In genomic region chr9:129857207-129857606, GRCh38 we compare ENCODE assay signal across 21 cellular contexts. TPM values are rescaled to one million over a fixed set of nuclear protein-coding genes. Genes with fewer than 3 reads are reported as not detected.
DNase-seq lines count a peak whose midpoint lies in the region; ATAC-seq and TF ChIP-seq lines count a peak whose summit lies in the region.
"Had no signal": no experiment of that assay in that cellular context is flagged by ENCODE, and none has a peak within 500 bp of the region (broad histone marks: within the 10 kb centered on the region; RNA-seq: fewer than 3 reads in every experiment).

No MANE protein-coding gene starts in this region.

- WGBS in trophoblast cell (ENCODE audit: extremely low coverage, insufficient coverage, insufficient read length) = no CpG with 5 or more reads among the region's 7 CpGs

- H3K79me1 ChIP-seq in trophoblast cell (ENCODE audit: low read length) = no peaks in the 10 kb centered on the region

- H3K4me1 ChIP-seq in thoracic aorta (ENCODE audit: control insufficient read depth in 1 of 2, low read depth in 2 of 2) = peaks cover 13 to 36% of the 10 kb centered on the region in 2 donors
- H3K4me1 ChIP-seq in trophoblast cell (ENCODE audit: control insufficient read depth in 1 of 2, insufficient read depth in 2 of 2, low read length in 2 of 2) = peaks cover 9% of the 10 kb centered on the region in 2 experiments
- H3K4me1 ChIP-seq: parathyroid adenoma, uterus had no signal

- H3K4me3 Mint-ChIP-seq in activated naive CD8-positive, alpha-beta T cell = no peak overlapping the region
- H3K4me3 Mint-ChIP-seq in activated naive CD8-positive, alpha-beta T cell treated with anti-CD3 and anti-CD28 coated beads for 36 hours = no peak overlapping the region
- H3K4me3 Mint-ChIP-seq in brain = no peak overlapping the region
- H3K4me3 Mint-ChIP-seq: GM23338 had no signal

- TF ChIP-seq CTCF in brain (conservative IDR thresholded peaks at IDR 0.05) (no peak), thoracic aorta (IDR thresholded peaks at IDR 0.05) (no peak)

- peaks cover 62% of the 10 kb centered on the region for H3K4me1 Mint-ChIP-seq in activated naive CD8-positive, alpha-beta T cell (ENCODE audit: low read depth)
- peaks cover 52% of the 10 kb centered on the region for H3K4me1 Mint-ChIP-seq in activated naive CD8-positive, alpha-beta T cell treated with anti-CD3 and anti-CD28 coated beads for 36 hours
- H3K4me1 Mint-ChIP-seq in brain = no peaks in the 10 kb centered on the region
- H3K4me1 Mint-ChIP-seq: GM23338 had no signal

- H3K9me3 Mint-ChIP-seq in activated naive CD8-positive, alpha-beta T cell (ENCODE audit: low read depth) = no peaks in the 10 kb centered on the region
- no peaks in the 10 kb centered on the region for H3K9me3 Mint-ChIP-seq in activated naive CD8-positive, alpha-beta T cell treated with anti-CD3 and anti-CD28 coated beads for 36 hours
- no peaks in the 10 kb centered on the region for H3K9me3 Mint-ChIP-seq in brain
- H3K9me3 Mint-ChIP-seq: GM23338 had no signal

- no peak overlapping the region for H2BK12ac ChIP-seq in trophoblast cell (ENCODE audit: low read length)

- H2BK120ac ChIP-seq in trophoblast cell (ENCODE audit: insufficient read depth, low read length, poor library complexity) = no peak overlapping the region

- no peak overlapping the region for H3K9ac ChIP-seq in trophoblast cell (ENCODE audit: low read length)
- H3K9ac ChIP-seq: parathyroid adenoma had no signal

- no peak overlapping the region for H3K4me3 ChIP-seq in thoracic aorta
- H3K4me3 ChIP-seq in trophoblast cell (ENCODE audit: low read depth, low read length) = no peak overlapping the region
- H3K4me3 ChIP-seq: coronary artery, GM23338, uterus had no signal

- H3K36me3 ChIP-seq in thoracic aorta (peaks cover 40% of the 10 kb centered on the region), trophoblast cell (ENCODE audit: control insufficient read depth in 1 of 2, insufficient read depth in 2 of 2, low read length in 2 of 2) (peaks cover 21% of the 10 kb centered on the region in 2 experiments)
- H3K36me3 ChIP-seq: uterus had no signal

- no peak overlapping the region for H4K91ac ChIP-seq in trophoblast cell (ENCODE audit: low read depth, low read length)

- H3K9me3 ChIP-seq in thoracic aorta (no peaks in the 10 kb centered on the region), trophoblast cell (ENCODE audit: insufficient read depth, low read depth, low read length) (peaks cover 2% of the 10 kb centered on the region)
- H3K9me3 ChIP-seq: uterus had no signal

- H3K4me2 ChIP-seq in trophoblast cell (ENCODE audit: low read length) = no peak overlapping the region
- H3K4me2 ChIP-seq: GM23338 had no signal

- no peak overlapping the region for H4K8ac ChIP-seq in trophoblast cell (ENCODE audit: low read depth, low read length)

- no peak overlapping the region for H2AK5ac ChIP-seq in trophoblast cell (ENCODE audit: low read length)

- peak overlapping the region; percentile 54 for H3K27ac Mint-ChIP-seq in activated naive CD8-positive, alpha-beta T cell
- H3K27ac Mint-ChIP-seq in activated naive CD8-positive, alpha-beta T cell treated with anti-CD3 and anti-CD28 coated beads for 36 hours = no peak overlapping the region
- peak overlapping the region in 3 of 5 experiments; percentile 38 to 74 (median 48) for H3K27ac Mint-ChIP-seq in brain
- H3K27ac Mint-ChIP-seq: GM23338 had no signal

- H2BK5ac ChIP-seq in trophoblast cell (ENCODE audit: low read depth, low read length, poor library complexity) = no peak overlapping the region

- H3K23ac ChIP-seq in trophoblast cell (ENCODE audit: low read length) = no peak overlapping the region

- no peaks in the 10 kb centered on the region for H3K79me2 ChIP-seq in trophoblast cell (ENCODE audit: control insufficient read depth, insufficient read depth, low read length, poor library complexity)
- H3K79me2 ChIP-seq: parathyroid adenoma had no signal

- H3K27me3 ChIP-seq in thoracic aorta (replicated peaks; ENCODE audit: insufficient read depth) (no peaks in the 10 kb centered on the region), trophoblast cell (ENCODE audit: insufficient read depth, low read length) (no peaks in the 10 kb centered on the region)
- H3K27me3 ChIP-seq: uterus had no signal

- H3K14ac ChIP-seq in trophoblast cell (ENCODE audit: low read length) = no peak overlapping the region

- peak; percentile 22 for ATAC-seq in thoracic aorta (ENCODE audit: insufficient number of reproducible peaks, low FRiP score, low read depth)
- ATAC-seq: GM23338, right cardiac atrium had no signal

- peaks cover 8% of the 10 kb centered on the region for H3K36me3 Mint-ChIP-seq in activated naive CD8-positive, alpha-beta T cell
- peaks cover 49% of the 10 kb centered on the region for H3K36me3 Mint-ChIP-seq in activated naive CD8-positive, alpha-beta T cell treated with anti-CD3 and anti-CD28 coated beads for 36 hours
- peaks cover 57% of the 10 kb centered on the region for H3K36me3 Mint-ChIP-seq in brain

- no peaks in the 10 kb centered on the region for H3K27me3 Mint-ChIP-seq in activated naive CD8-positive, alpha-beta T cell
- H3K27me3 Mint-ChIP-seq in activated naive CD8-positive, alpha-beta T cell treated with anti-CD3 and anti-CD28 coated beads for 36 hours = no peaks in the 10 kb centered on the region
- H3K27me3 Mint-ChIP-seq in brain = no peaks in the 10 kb centered on the region

- H3K27ac ChIP-seq in thoracic aorta (peak overlapping the region; percentile 53 to 75), trophoblast cell (ENCODE audit: low read depth, low read length) (no peak overlapping the region)
- H3K27ac ChIP-seq: parathyroid adenoma, uterus had no signal

- no peak overlapping the region for H4K12ac ChIP-seq in trophoblast cell (ENCODE audit: low read depth, low read length)

- no peak for DNase-seq in activated naive CD8-positive, alpha-beta T cell treated with anti-CD3 and anti-CD28 coated beads for 36 hours
- DNase-seq in SK-N-DZ (ENCODE audit: low spot score) (peak; percentile 32), thoracic aorta (ENCODE audit: low spot score) (no peak), DMS153 treated with DMSO at 0.1 percent for 48 hours (lab: John Stamatoyannopoulos, UW; ENCODE audit: unreplicated experiment) (no peak), trophoblast cell (no peak)
- DNase-seq: activated CD4-positive, CD25-positive, alpha-beta regulatory T cell treated with anti-CD3 and anti-CD28 coated beads, Interleukin-2, amount 50 U/mL, for 72 hours; activated effector memory CD4-positive, alpha-beta T cell treated with anti-CD3 and anti-CD28 coated beads, Interleukin-2, amount 50 U/mL, for 16 hours; amygdala; EL; head of caudate nucleus; NCI-H1436; NCI-H2107; NCI-H510A; right cardiac atrium; stimulated activated CD4-positive, alpha-beta T cell treated with anti-CD3 and anti-CD28 coated beads, Interleukin-4, amount 100 ng/mL, for 1 hour; uterus had no signal

- H2AFZ ChIP-seq in trophoblast cell (ENCODE audit: insufficient read depth, low read length, poor library complexity) = no peak overlapping the region
- H2AFZ ChIP-seq: GM23338, parathyroid adenoma had no signal

- H3K18ac ChIP-seq in trophoblast cell (ENCODE audit: low read length) = no peak overlapping the region

- no peak overlapping the region for H3K4ac ChIP-seq in trophoblast cell (ENCODE audit: low read depth, low read length)

RNA-seq across cellular contexts. Expression of gene USP20, which starts 21.9 kb away (rescaled TPM):
- total RNA-seq in activated naive CD8-positive, alpha-beta T cell treated with anti-CD3 and anti-CD28 coated beads for 36 hours = 10 to 100 TPM; 51.1 to 55.4 TPM
- polyA plus RNA-seq in SK-N-DZ (2014; cell fraction: cytosol; rRNA removed) = 12.4 and 23.8 TPM in 2 replicates
- polyA plus RNA-seq in SK-N-DZ (2014; cell fraction: nucleus; rRNA removed) = 72.5 and 99.4 TPM in 2 replicates
- polyA plus RNA-seq in brain (ENCODE audit: insufficient read depth, low read depth, low replicate concordance) = 61.8 TPM
- 10 to 100 TPM; 47.8 to 51.2 TPM for total RNA-seq in thoracic aorta
- polyA plus RNA-seq in trophoblast cell (2013) = 7.7 and 7.9 TPM in 2 replicates

RNA-seq across cellular contexts. Expression of gene C9orf78, which starts 22.1 kb away (rescaled TPM):
- 10 to 100 TPM; 66.3 to 68.2 TPM for total RNA-seq in activated naive CD8-positive, alpha-beta T cell treated with anti-CD3 and anti-CD28 coated beads for 36 hours
- polyA plus RNA-seq in SK-N-DZ (2014; cell fraction: cytosol; rRNA removed) = 102 and 127 TPM in 2 replicates
- polyA plus RNA-seq in SK-N-DZ (2014; cell fraction: nucleus; rRNA removed) = 16.2 and 22.4 TPM in 2 replicates
- polyA plus RNA-seq in brain (ENCODE audit: insufficient read depth, low read depth, low replicate concordance) = 119 TPM
- 100 to 1,000 TPM in 1 of 2 donors, 10 to 100 TPM in 1; 47.8 to 140 TPM for total RNA-seq in thoracic aorta
- 31.9 and 33.2 TPM in 2 replicates for polyA plus RNA-seq in trophoblast cell (2013)

RNA-seq across cellular contexts. Expression of gene TOR1A, which starts 33.3 kb away (rescaled TPM):
- total RNA-seq in activated naive CD8-positive, alpha-beta T cell treated with anti-CD3 and anti-CD28 coated beads for 36 hours = 10 to 100 TPM; 42.6 to 42.8 TPM
- polyA plus RNA-seq in SK-N-DZ (2014; cell fraction: cytosol; rRNA removed) = 39.8 and 49.7 TPM in 2 replicates
- 32.0 and 32.9 TPM in 2 replicates for polyA plus RNA-seq in SK-N-DZ (2014; cell fraction: nucleus; rRNA removed)
- 53.5 TPM for polyA plus RNA-seq in brain (ENCODE audit: insufficient read depth, low read depth, low replicate concordance)
- total RNA-seq in thoracic aorta = 10 to 100 TPM; 36.1 to 39.3 TPM
- polyA plus RNA-seq in trophoblast cell (2013) = 35.3 and 36.4 TPM in 2 replicates

RNA-seq across cellular contexts. Expression of gene TOR1B, which starts 54.2 kb away (rescaled TPM):
- 10 to 100 TPM; 18.7 to 19.8 TPM for total RNA-seq in activated naive CD8-positive, alpha-beta T cell treated with anti-CD3 and anti-CD28 coated beads for 36 hours
- 22.3 and 26.3 TPM in 2 replicates for polyA plus RNA-seq in SK-N-DZ (2014; cell fraction: cytosol; rRNA removed)
- 17.2 and 20.8 TPM in 2 replicates for polyA plus RNA-seq in SK-N-DZ (2014; cell fraction: nucleus; rRNA removed)
- polyA plus RNA-seq in brain (ENCODE audit: insufficient read depth, low read depth, low replicate concordance) = 23.7 TPM
- 10 to 100 TPM; 28.4 to 33.4 TPM for total RNA-seq in thoracic aorta
- 22.8 and 25.4 TPM in 2 replicates for polyA plus RNA-seq in trophoblast cell (2013)
